ENCODE assay signal across 31 cellular contexts in the genomic region with DNA sequence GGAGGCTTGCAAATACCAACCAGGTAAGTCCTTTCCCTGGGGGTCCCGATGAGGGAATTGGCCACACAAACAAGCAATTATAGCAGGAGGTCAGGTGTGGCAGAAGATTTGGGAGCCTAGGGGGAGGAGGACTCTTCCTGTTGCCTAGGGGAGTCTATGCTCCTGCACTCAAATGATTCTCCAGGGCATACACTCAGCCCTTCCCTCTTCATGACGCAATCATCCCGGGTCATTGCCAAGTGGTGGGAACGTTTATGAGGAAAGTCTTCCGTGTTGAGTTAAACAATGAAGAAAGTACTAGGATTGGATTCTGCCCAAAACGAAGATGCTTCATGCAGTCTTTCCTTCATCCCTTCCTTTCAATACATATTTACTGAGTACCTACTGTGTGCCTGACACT.
DNase-seq lines count a peak whose midpoint lies in the region; FAIRE-seq and TF ChIP-seq lines count a peak whose summit lies in the region.
"Had no signal": no experiment of that assay in that cellular context is flagged by ENCODE, and none has a peak within 500 bp of the region (broad histone marks: within the 10 kb centered on the region; RNA-seq: fewer than 3 reads in every experiment).

No MANE protein-coding gene starts in this region.

- H3K79me1 ChIP-seq in trophoblast cell (ENCODE audit: low read length), result no peaks in the 10 kb centered on the region

- no peaks in the 10 kb centered on the region for H3K4me1 ChIP-seq in GM23248 (ENCODE audit: insufficient read depth)
- no peaks in the 10 kb centered on the region for H3K4me1 ChIP-seq in trophoblast cell (ENCODE audit: control insufficient read depth in 1 of 2, insufficient read depth in 2 of 2, low read length in 2 of 2)
- H3K4me1 ChIP-seq: gastrocnemius medialis, left lung, SJCRH30, vagina had no signal

- H3K4ac ChIP-seq in trophoblast cell (ENCODE audit: low read depth, low read length), result no peak overlapping the region

- no peaks in the 10 kb centered on the region for H3K9me3 ChIP-seq in GM23248 (ENCODE audit: low read depth)
- no peaks in the 10 kb centered on the region for H3K9me3 ChIP-seq in trophoblast cell (ENCODE audit: insufficient read depth, low read depth, low read length)
- H3K9me3 ChIP-seq: gastrocnemius medialis, left lung, SJCRH30, vagina had no signal

- H4K91ac ChIP-seq in trophoblast cell (ENCODE audit: low read depth, low read length), result no peak overlapping the region

- H2AK5ac ChIP-seq in trophoblast cell (ENCODE audit: low read length), result no peak overlapping the region

- H3K4me3 ChIP-seq in GM23248 (no peak overlapping the region), epithelial cell of esophagus (ENCODE audit: low read length) (no peak overlapping the region), trophoblast cell (ENCODE audit: low read depth, low read length) (no peak overlapping the region)
- H3K4me3 ChIP-seq: gastrocnemius medialis, hepatocyte, left lung, PC-9, SJCRH30, vagina had no signal

- 37 to 50% methylated on average over 6 of the region's 6 CpGs for WGBS in GM23248 (ENCODE audit: low coverage in 1 of 2, low lambda C conversion rate in 2 of 2, missing lambda C conversion rate in 2 of 2), 2 experiments
- WGBS in trophoblast cell (ENCODE audit: extremely low coverage, insufficient coverage, insufficient read length), result no CpG with 5 or more reads among the region's 6 CpGs

- no peak overlapping the region for H3K18ac ChIP-seq in trophoblast cell (ENCODE audit: low read length)

- H4K8ac ChIP-seq in trophoblast cell (ENCODE audit: low read depth, low read length), result no peak overlapping the region

- H2AFZ ChIP-seq in GM23248, result no peak overlapping the region
- H2AFZ ChIP-seq in trophoblast cell (ENCODE audit: insufficient read depth, low read length, poor library complexity), result no peak overlapping the region
- H2AFZ ChIP-seq: hepatocyte, PC-9 had no signal

- no peaks in the 10 kb centered on the region for H3K9me2 ChIP-seq in GM23248 (ENCODE audit: insufficient read depth)

- peak; percentile 23 for DNase-seq in GM23248
- DNase-seq in M059J (ENCODE audit: low read depth), result peak; percentile 77
- DNase-seq in epithelial cell of esophagus (ENCODE audit: low read depth), result peak; percentile 49
- peak; percentile 7 to 31 for DNase-seq in trophoblast cell
- DNase-seq in stimulated activated CD4-positive, alpha-beta T cell treated with anti-CD3 and anti-CD28 coated beads, Interleukin-12 subunit alpha, Interleukin-12 subunit beta, amount 100 ng/mL, for 4 hours, result no peak
- no peak for DNase-seq in NCI-H2227 treated with DMSO at 0.1 percent for 48 hours (lab: John Stamatoyannopoulos, UW)
- DNase-seq in GM19239 (ENCODE audit: insufficient read length, low spot score), result no peak
- DNase-seq: activated CD4-positive, alpha-beta T cell treated with anti-CD3 and anti-CD28 coated beads for 36 hours; activated naive CD4-positive, alpha-beta T cell treated with Interleukin-2 at 50 U/mL for 16 hours; activated T-cell treated with anti-CD3 and anti-CD28 coated beads, Interleukin-2, amount 50 U/mL, for 48 hours; brain microvascular endothelial cell; CD4-positive, CD25-positive, alpha-beta regulatory T cell; effector CD8-positive, alpha-beta T cell; erythroblast; gastrocnemius medialis; left lung; midbrain; naive thymus-derived CD8-positive, alpha-beta T cell; NCI-H1105 treated with DMSO at 0.1 percent for 48 hours; NCI-H2029 treated with DMSO at 0.1 percent for 48 hours; NCI-H510A; NK-92 treated with Interleukin-12 subunit alpha and Interleukin-12 subunit beta, amount 100 ng/mL, for 24 hours; PC-9; SJCRH30; stimulated activated CD4-positive, alpha-beta T cell treated with anti-CD3 and anti-CD28 coated beads, Interleukin-4, amount 100 ng/mL, for 1 hour; stimulated activated naive B cell treated with anti-CD40 and anti-IgM and Interleukin-4, amounts not matched to agents 10 μg/mL and 1 μg/mL and 100 μg/mL, for 72 hours; T-helper 1 cell had no signal

- H2BK12ac ChIP-seq in trophoblast cell (ENCODE audit: low read length), result no peak overlapping the region

- no peak overlapping the region for H3K23ac ChIP-seq in trophoblast cell (ENCODE audit: low read length)

- TF ChIP-seq CTCF in epithelial cell of esophagus (IDR thresholded peaks at IDR 0.05; ENCODE audit: insufficient read depth, low read depth, low read length, missing control alignments), result no peak

- no peaks in the 10 kb centered on the region for H3F3A ChIP-seq in GM23248 (ENCODE audit: insufficient read depth)

- no peak overlapping the region for H3K14ac ChIP-seq in trophoblast cell (ENCODE audit: low read length)

- H2BK5ac ChIP-seq in trophoblast cell (ENCODE audit: low read depth, low read length, poor library complexity), result no peak overlapping the region

- no peak overlapping the region for H3K4me2 ChIP-seq in GM23248 (ENCODE audit: unreplicated experiment)
- no peak overlapping the region for H3K4me2 ChIP-seq in trophoblast cell (ENCODE audit: low read length)
- H3K4me2 ChIP-seq: hepatocyte, PC-9 had no signal

- no peaks in the 10 kb centered on the region for H4K20me1 ChIP-seq in GM23248 (ENCODE audit: insufficient read depth)

- H4K12ac ChIP-seq in trophoblast cell (ENCODE audit: low read depth, low read length), result no peak overlapping the region

- no peak for FAIRE-seq in GM19239 (lab: Jason Lieb, UNC)
- FAIRE-seq: D721Med, TTC549 had no signal

- no peaks in the 10 kb centered on the region for H3K36me3 ChIP-seq in GM23248 (ENCODE audit: low read depth)
- no peaks in the 10 kb centered on the region for H3K36me3 ChIP-seq in trophoblast cell (ENCODE audit: control insufficient read depth in 1 of 2, insufficient read depth in 2 of 2, low read length in 2 of 2)
- H3K36me3 ChIP-seq: brain microvascular endothelial cell, gastrocnemius medialis, left lung, SJCRH30, vagina had no signal

- H3K79me2 ChIP-seq in GM23248 (ENCODE audit: insufficient read depth), result no peaks in the 10 kb centered on the region
- H3K79me2 ChIP-seq in trophoblast cell (ENCODE audit: control insufficient read depth, insufficient read depth, low read length, poor library complexity), result no peaks in the 10 kb centered on the region
- H3K79me2 ChIP-seq: hepatocyte had no signal

- in situ Hi-C loops in GM23248 (cut with MboI), result no loop called here

- H3K27ac ChIP-seq in GM23248 (no peak overlapping the region), trophoblast cell (ENCODE audit: low read depth, low read length) (no peak overlapping the region)
- H3K27ac ChIP-seq: brain microvascular endothelial cell, gastrocnemius medialis, hepatocyte, left lung, PC-9, SJCRH30, vagina had no signal

- H2BK120ac ChIP-seq in trophoblast cell (ENCODE audit: insufficient read depth, low read length, poor library complexity), result no peak overlapping the region

- H3K9ac ChIP-seq in GM23248, result no peak overlapping the region
- H3K9ac ChIP-seq in trophoblast cell (ENCODE audit: low read length), result no peak overlapping the region

- no peaks in the 10 kb centered on the region for H3K27me3 ChIP-seq in GM23248 (replicated peaks; ENCODE audit: insufficient read depth)
- H3K27me3 ChIP-seq in trophoblast cell (ENCODE audit: insufficient read depth, low read length), result no peaks in the 10 kb centered on the region
- H3K27me3 ChIP-seq: brain microvascular endothelial cell, gastrocnemius medialis, hepatocyte, left lung, vagina had no signal

Comparison
In these comparisons a context has a peak if more than half of its experiments do, and no peak if none do; other contexts are left out.
1. DNase-seq: peak in GM23248 (single experiment), M059J (single experiment), epithelial cell of esophagus (single experiment) and trophoblast cell (2 of 2); none in stimulated activated CD4-positive, alpha-beta T cell treated with anti-CD3 and anti-CD28 coated beads, Interleukin-12 subunit alpha, Interleukin-12 subunit beta, amount 100 ng/mL, for 4 hours (single experiment), NCI-H2227 treated with DMSO at 0.1 percent for 48 hours (single experiment) and GM19239 (single experiment).